ENCODE assay signal across 22 cellular contexts in the genomic region with DNA sequence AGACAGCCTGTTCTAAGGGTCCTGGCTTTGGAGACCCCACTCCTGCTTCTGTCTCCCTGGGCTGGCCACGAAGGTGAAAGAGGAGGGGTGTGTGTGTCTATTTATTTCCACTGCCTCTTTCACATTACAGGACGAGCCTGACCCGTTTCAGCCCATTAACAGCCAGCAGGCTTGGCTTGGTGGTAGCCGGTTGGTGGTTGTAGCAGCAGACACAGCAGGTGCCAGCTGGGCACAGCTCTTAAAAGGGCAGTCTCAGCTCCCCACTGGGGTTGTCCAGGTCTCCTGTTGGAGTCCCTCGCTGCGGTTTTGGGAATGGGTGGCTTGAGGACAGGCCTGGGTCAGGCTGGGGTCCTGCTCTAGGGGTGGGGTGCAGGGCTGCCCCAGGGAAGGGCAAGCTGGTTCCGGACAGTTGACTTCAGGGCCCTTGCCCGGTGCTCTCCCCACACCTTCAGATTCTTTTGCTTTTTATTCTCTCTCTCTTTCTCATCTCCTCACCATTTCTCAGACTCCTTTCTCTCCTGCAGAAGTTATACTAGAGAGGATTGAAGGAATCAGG.
"Had no signal": no experiment of that assay in that cellular context is flagged by ENCODE, and none has a peak within 500 bp of the region (broad histone marks: within the 10 kb centered on the region; RNA-seq: fewer than 3 reads in every experiment).

No MANE protein-coding gene starts in this region.

- H3K27me3 ChIP-seq: upper lobe of left lung, vagina had no signal

- H3K27ac ChIP-seq: left lung, parathyroid adenoma, psoas muscle, spleen, tibial artery, upper lobe of left lung, vagina had no signal

- H3K36me3 ChIP-seq: left lung, spleen, tibial artery, upper lobe of left lung, vagina had no signal

- H3K4me3 ChIP-seq: dorsolateral prefrontal cortex, left lung, psoas muscle, spleen, tibial artery, upper lobe of left lung, vagina had no signal

- DNase-seq: cortex of kidney; effector CD8-positive, alpha-beta T cell; foreskin melanocyte; hippocampal formation; kidney glomerular epithelial cell; left lung; mesendoderm; naive B cell; occipital lobe; psoas muscle; retina; spleen; stimulated activated CD4-positive, alpha-beta T cell treated with anti-CD3 and anti-CD28 coated beads, Interleukin-15, amount 100 ng/mL, for 24 hours; stimulated activated CD4-positive, alpha-beta T cell treated with anti-CD3 and anti-CD28 coated beads, Interleukin-1b, Interleukin-23, amount 100 ng/mL, for 48 hours; stimulated activated CD4-positive, alpha-beta T cell treated with anti-CD3 and anti-CD28 coated beads, Interleukin-4, amount 100 ng/mL, for 24 hours; tibial artery; upper lobe of left lung had no signal

- ATAC-seq: left lung; psoas muscle; sciatic nerve; stimulated activated memory B cell treated with anti-CD40 and anti-IgM and Interleukin-4, amounts not matched to agents 10 μg/mL and 1 μg/mL and 100 μg/mL, for 72 hours had no signal

- H3K4me1 ChIP-seq: left lung, parathyroid adenoma, psoas muscle, spleen, tibial artery, vagina had no signal

- H3K9me3 ChIP-seq: left lung, psoas muscle, spleen, tibial artery, upper lobe of left lung, vagina had no signal
